In the genomic region with DNA sequence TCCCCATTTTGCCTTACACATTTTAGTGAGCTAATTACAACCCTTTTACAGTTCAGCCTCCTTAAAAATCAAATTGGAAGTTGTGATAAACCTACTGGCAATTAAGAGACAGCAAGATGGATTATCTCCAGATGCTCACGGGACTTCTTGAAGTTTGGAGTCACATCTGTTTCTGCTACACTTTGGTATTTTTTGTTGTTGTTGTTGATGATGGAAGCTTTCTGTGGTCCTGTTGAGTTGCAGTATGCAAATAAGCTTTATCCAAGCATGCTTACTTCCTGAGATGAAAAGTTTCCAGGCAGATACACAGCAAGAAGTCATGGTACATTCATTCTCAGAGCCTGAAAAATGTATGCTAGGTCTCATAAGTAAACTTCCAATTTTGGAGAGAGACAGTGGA, we compare ENCODE assay signal across 20 cellular contexts.
A peak's percentile ranks its signal among the peaks of the same experiment; 100 is the strongest.
DNase-seq lines count a peak whose midpoint lies in the region; ATAC-seq, FAIRE-seq and TF ChIP-seq lines count a peak whose summit lies in the region.
"Had no signal": no experiment of that assay in that cellular context is flagged by ENCODE, and none has a peak within 500 bp of the region (broad histone marks: within the 10 kb centered on the region; RNA-seq: fewer than 3 reads in every experiment).

No MANE protein-coding gene starts in this region.

- no peak for FAIRE-seq in endothelial cell of umbilical vein (lab: Jason Lieb, UNC)
- FAIRE-seq: G401.6 had no signal

- intact Hi-C loops in endothelial cell of umbilical vein (cut with micrococcal nuclease), result no loop called here

- H3K27me3 ChIP-seq in Loucy (ENCODE audit: insufficient read depth, low read length, poor library complexity, severe bottlenecking) (no peaks in the 10 kb centered on the region), endothelial cell of umbilical vein (ENCODE audit: control insufficient read depth in 2 of 2, insufficient read depth in 2 of 2, low read length in 2 of 2) (no peaks in the 10 kb centered on the region), iPS-20b (ENCODE audit: insufficient read depth, low read length) (no peaks in the 10 kb centered on the region)

- H2AFZ ChIP-seq in Loucy (ENCODE audit: low read length) (no peak overlapping the region), endothelial cell of umbilical vein (ENCODE audit: low read depth, low read length) (no peak overlapping the region)

- DNase-seq in GM04504 (ENCODE audit: low read depth) (peak; percentile 11), endothelial cell of umbilical vein (ENCODE audit: low read depth, low spot score) (peak; percentile 1), NCI-H2196 treated with DMSO at 0.1 percent for 48 hours (lab: John Stamatoyannopoulos, UW; ENCODE audit: unreplicated experiment) (no peak), superior temporal gyrus (ENCODE audit: extremely low spot score) (no peak), NCI-H1436 treated with DMSO at 0.1 percent for 48 hours (lab: John Stamatoyannopoulos, UW) (no peak)
- DNase-seq: AML-193; C1 segment of cervical spinal cord; CD8-positive, alpha-beta memory T cell; KBM-7; NCI-H1105; NCI-H2029 treated with DMSO at 0.1 percent for 48 hours; NCI-H2171 treated with DMSO at 0.1 percent for 48 hours; NCI-H446; NCI-H526 treated with DMSO at 0.1 percent for 48 hours; Right ventricle myocardium superior had no signal

- TF ChIP-seq POLR2A in endothelial cell of umbilical vein (IDR thresholded peaks at IDR 0.05; ENCODE audit: low read depth, low read length), result no peak

- H3K9me2 ChIP-seq in Loucy (replicated peaks; ENCODE audit: low read depth, low read length), result no peaks in the 10 kb centered on the region

- dilution Hi-C loops in endothelial cell of umbilical vein (cut with MboI; ENCODE audit: extremely low pct_ligation_motif_present, low sequenced_read_pairs), result no loop called here

- H4K20me1 ChIP-seq in Loucy (ENCODE audit: insufficient read depth, low read length, poor library complexity, severe bottlenecking) (no peaks in the 10 kb centered on the region), endothelial cell of umbilical vein (replicated peaks; ENCODE audit: control insufficient read depth, extremely low read depth, insufficient read depth, low read length) (no peaks in the 10 kb centered on the region)

- H3K36me3 ChIP-seq in Loucy (ENCODE audit: insufficient read depth, low read length) (no peaks in the 10 kb centered on the region), endothelial cell of umbilical vein (ENCODE audit: control insufficient read depth in 2 of 2, extremely low read depth in 1 of 2, insufficient read depth in 2 of 2, low read length in 2 of 2) (no peaks in the 10 kb centered on the region), iPS-20b (ENCODE audit: insufficient read depth, low read depth, low read length) (no peaks in the 10 kb centered on the region)
- H3K36me3 ChIP-seq: HAP-1 had no signal

- ATAC-seq in GM21390 (IDR thresholded peaks at IDR 0.05; ENCODE audit: unreplicated experiment), result no peak

- no peak overlapping the region for H3K9ac ChIP-seq in Loucy (ENCODE audit: low read depth, low read length, poor library complexity, severe bottlenecking)
- H3K9ac ChIP-seq in endothelial cell of umbilical vein (replicated peaks; ENCODE audit: extremely low read depth, insufficient read depth, low read length), result no peak overlapping the region
- H3K9ac ChIP-seq in iPS-20b (ENCODE audit: low read depth, low read length), result no peak overlapping the region

- no peak overlapping the region for H3K27ac ChIP-seq in endothelial cell of umbilical vein (ENCODE audit: insufficient read depth, low read depth, low read length)
- H3K27ac ChIP-seq in iPS-20b (ENCODE audit: low read length), result peak overlapping the region; percentile 24

- H3K4me3 ChIP-seq in Loucy (ENCODE audit: low read length, poor library complexity, severe bottlenecking), result no peak overlapping the region
- no peak overlapping the region for H3K4me3 ChIP-seq in endothelial cell of umbilical vein (replicated peaks in 1 of 3; ENCODE audit: insufficient read depth in 1 of 3, low read depth in 1 of 3, low read length in 3 of 3)
- H3K4me3 ChIP-seq in iPS-20b (ENCODE audit: low read length), result no peak overlapping the region
- H3K4me3 ChIP-seq: HAP-1 had no signal

- TF ChIP-seq CTCF in Loucy (conservative IDR thresholded peaks at IDR 0.05; ENCODE audit: low read length) (no peak), endothelial cell of umbilical vein (IDR thresholded peaks at IDR 0.05; ENCODE audit: extremely low read depth in 1 of 2, insufficient read depth in 1 of 2, low read depth in 1 of 2, low read length in 2 of 2) (no peak)

- no peaks in the 10 kb centered on the region for H3F3A ChIP-seq in Loucy (ENCODE audit: low read depth)

- H3K9me1 ChIP-seq in endothelial cell of umbilical vein (replicated peaks; ENCODE audit: control insufficient read depth, extremely low read depth, insufficient read depth, low read length), result no peaks in the 10 kb centered on the region

- no peaks in the 10 kb centered on the region for H3K79me2 ChIP-seq in Loucy (ENCODE audit: insufficient read depth, low read length)
- no peaks in the 10 kb centered on the region for H3K79me2 ChIP-seq in endothelial cell of umbilical vein (ENCODE audit: control insufficient read depth, insufficient read depth, low read length)

- CTCF ChIA-PET in endothelial cell of umbilical vein (lab: Charles Lee), result no interaction called here

- BruUV-seq in endothelial cell of umbilical vein (replicated peaks; lab: Mats Ljungman, UMichigan), result no TSS peak

- POLR2A ChIA-PET in endothelial cell of umbilical vein (lab: Charles Lee), result no interaction called here

- H3K4me1 ChIP-seq in Loucy (ENCODE audit: insufficient read depth, low read length, poor library complexity, severe bottlenecking) (peaks cover 9% of the 10 kb centered on the region), endothelial cell of umbilical vein (ENCODE audit: control insufficient read depth, extremely low read depth, insufficient read depth, low read length) (peaks cover 35% of the 10 kb centered on the region), iPS-20b (ENCODE audit: insufficient read depth, low read length) (peaks cover 14% of the 10 kb centered on the region)
- H3K4me1 ChIP-seq: HAP-1 had no signal

- H3K9me3 ChIP-seq in Loucy (ENCODE audit: insufficient read depth, low read depth, low read length) (no peaks in the 10 kb centered on the region), endothelial cell of umbilical vein (replicated peaks; ENCODE audit: control insufficient read depth, insufficient read depth, low read length) (no peaks in the 10 kb centered on the region), iPS-20b (ENCODE audit: insufficient read depth, low read depth, low read length) (no peaks in the 10 kb centered on the region)
- H3K9me3 ChIP-seq: HAP-1 had no signal

- H3K4me2 ChIP-seq in Loucy (ENCODE audit: low read depth, low read length, poor library complexity, severe bottlenecking) (peak overlapping the region; percentile 44), endothelial cell of umbilical vein (ENCODE audit: insufficient read depth, low read length) (no peak overlapping the region)

TF ChIP-seq in endothelial cell of umbilical vein, 7 proteins besides CTCF, POLR2A, EP300 and RAD21:
- TF ChIP-seq POLR2AphosphoS5 (IDR thresholded peaks at IDR 0.05; ENCODE audit: insufficient read depth, low read depth, low read length) (no peak), JUN (IDR thresholded peaks at IDR 0.05; ENCODE audit: borderline replicate concordance, insufficient read depth, insufficient read length, low read depth) (no peak), MYC (IDR thresholded peaks at IDR 0.05; ENCODE audit: low read depth, low read length) (no peak), EZH2 (IDR thresholded peaks at IDR 0.05; ENCODE audit: borderline replicate concordance, low read depth, low read length, severe bottlenecking) (no peak), GATA2 (IDR thresholded peaks at IDR 0.05; ENCODE audit: insufficient read depth, insufficient read length, low read depth, low read length) (no peak), FOS (IDR thresholded peaks at IDR 0.05; ENCODE audit: borderline replicate concordance, insufficient read depth, low read length) (no peak)
- TF ChIP-seq, protein P1, sequence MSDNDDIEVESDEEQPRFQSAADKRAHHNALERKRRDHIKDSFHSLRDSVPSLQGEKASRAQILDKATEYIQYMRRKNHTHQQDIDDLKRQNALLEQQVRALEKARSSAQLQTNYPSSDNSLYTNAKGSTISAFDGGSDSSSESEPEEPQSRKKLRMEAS (IDR thresholded peaks at IDR 0.05; ENCODE audit: insufficient read depth, insufficient read length), result no peak

Comparison
In these comparisons a context has a peak if more than half of its experiments do, and no peak if none do; other contexts are left out.
1. DNase-seq: peak in GM04504 (single experiment) and endothelial cell of umbilical vein (single experiment); none in NCI-H2196 treated with DMSO at 0.1 percent for 48 hours (single experiment), superior temporal gyrus (single experiment) and NCI-H1436 treated with DMSO at 0.1 percent for 48 hours (single experiment).